In genomic region chr18:35355140-35355618, GRCh38 we compare ENCODE assay signal across 8 cellular contexts. TPM values are rescaled to one million over a fixed set of nuclear protein-coding genes. Genes with fewer than 3 reads are reported as not detected.
DNase-seq lines count a peak whose midpoint lies in the region; ATAC-seq and TF ChIP-seq lines count a peak whose summit lies in the region.

No MANE protein-coding gene starts in this region.

- peak; percentile 93 for ATAC-seq in GM21825 (IDR thresholded peaks at IDR 0.05; ENCODE audit: unreplicated experiment)

- no peaks in the 10 kb centered on the region for H3K36me3 ChIP-seq in ES-I3 (ENCODE audit: insufficient read depth, low read length)

- no peak overlapping the region for H3K27ac Mint-ChIP-seq in activated naive CD4-positive, alpha-beta T cell treated with anti-CD3 and anti-CD28 coated beads, Interleukin-2, amount 10 ng/mL, durations not matched to agents 7 days and 5 days
- peak overlapping the region; percentile 28 for H3K27ac Mint-ChIP-seq in osteocyte (ENCODE audit: unreplicated experiment)

- H3K4me1 ChIP-seq in ES-I3 (ENCODE audit: insufficient read depth, low read length), result peaks cover 9% of the 10 kb centered on the region; the same call in 1 of the 2 replicates

- peaks cover 3% of the 10 kb centered on the region for H3K36me3 Mint-ChIP-seq in activated naive CD4-positive, alpha-beta T cell treated with anti-CD3 and anti-CD28 coated beads, Interleukin-2, amount 10 ng/mL, durations not matched to agents 7 days and 5 days
- H3K36me3 Mint-ChIP-seq in osteocyte (ENCODE audit: unreplicated experiment), result no peaks in the 10 kb centered on the region

- H3K4me1 Mint-ChIP-seq in activated naive CD4-positive, alpha-beta T cell treated with anti-CD3 and anti-CD28 coated beads, Interleukin-2, amount 10 ng/mL, durations not matched to agents 7 days and 5 days, result no peaks in the 10 kb centered on the region
- H3K4me1 Mint-ChIP-seq in osteocyte (ENCODE audit: unreplicated experiment), result peaks cover 7% of the 10 kb centered on the region

- TF ChIP-seq CTCF in osteocyte (IDR thresholded peaks at IDR 0.05), result peak; percentile 85

- DNase-seq in LHCN-M2 (ENCODE audit: low read depth) (peak; percentile 88), SHP77 treated with DMSO at 0.1 percent for 48 hours (lab: John Stamatoyannopoulos, UW) (peak; percentile 89), glomerular visceral epithelial cell (ENCODE audit: extremely low spot score) (peak; percentile 53), osteocyte (ENCODE audit: extremely low spot score, unreplicated experiment) (peak; percentile 86), ureter (ENCODE audit: low spot score) (peak; percentile 78)
- DNase-seq in activated naive CD4-positive, alpha-beta T cell treated with anti-CD3 and anti-CD28 coated beads, Interleukin-2, amount 10 ng/mL, durations not matched to agents 7 days and 5 days, result peak; percentile 69

- no peaks in the 10 kb centered on the region for H3K27me3 Mint-ChIP-seq in activated naive CD4-positive, alpha-beta T cell treated with anti-CD3 and anti-CD28 coated beads, Interleukin-2, amount 10 ng/mL, durations not matched to agents 7 days and 5 days
- H3K27me3 Mint-ChIP-seq in osteocyte (ENCODE audit: unreplicated experiment), result peaks cover 6% of the 10 kb centered on the region

- H3K9ac ChIP-seq in ES-I3 (ENCODE audit: low read depth, low read length), result 0 out of 2 replicates have a peak overlapping the region, but pooled peaks have one; percentile 2

- H3K4me3 Mint-ChIP-seq in activated naive CD4-positive, alpha-beta T cell treated with anti-CD3 and anti-CD28 coated beads, Interleukin-2, amount 10 ng/mL, durations not matched to agents 7 days and 5 days, result no peak overlapping the region
- H3K4me3 Mint-ChIP-seq in osteocyte (ENCODE audit: unreplicated experiment), result peak overlapping the region; percentile 61

- peaks cover 15% of the 10 kb centered on the region for H3K9me3 Mint-ChIP-seq in activated naive CD4-positive, alpha-beta T cell treated with anti-CD3 and anti-CD28 coated beads, Interleukin-2, amount 10 ng/mL, durations not matched to agents 7 days and 5 days
- peaks cover 5% of the 10 kb centered on the region for H3K9me3 Mint-ChIP-seq in osteocyte (ENCODE audit: unreplicated experiment)

- CTCF ChIA-PET in activated naive CD4-positive, alpha-beta T cell treated with anti-CD3 and anti-CD28 coated beads, Interleukin-2, amount 10 ng/mL, durations not matched to agents 7 days and 5 days (lab: Charles Lee), result interaction anchor here (0.8 to 2.6 kb wide), 16 partner anchors 9 to 352 kb away, joined by 3 to 18 read pairs (median 3); partner anchors contain the start of genes ZNF24 and ZNF397

- H3K9me3 ChIP-seq in ES-I3 (ENCODE audit: control insufficient read depth, insufficient read depth, low read length), result peaks cover 28% of the 10 kb centered on the region

RNA-seq across cellular contexts. Expression of gene ZNF24, which starts 11.0 kb away (rescaled TPM):
- total RNA-seq in LHCN-M2 (2014; rRNA removed) (28.0 and 33.3 TPM in 2 replicates), osteocyte (42.5 and 43.2 TPM in 2 replicates), ureter (53.2 TPM)
- polyA plus RNA-seq in LHCN-M2 (2012), result 7.3 TPM

RNA-seq across cellular contexts. Expression of gene ZNF396, which starts 22.0 kb away (rescaled TPM):
- 0.19 and 0.69 TPM in 2 replicates for total RNA-seq in LHCN-M2 (2014; rRNA removed)
- polyA plus RNA-seq in LHCN-M2 (2012), result 0.66 TPM
- 1.9 and 2.2 TPM in 2 replicates for total RNA-seq in osteocyte
- 4.8 TPM for total RNA-seq in ureter

Comparison
In these comparisons a context has a peak if more than half of its experiments do, and no peak if none do; other contexts are left out.
1. Peak in every context shown above with its lines: DNase-seq and ATAC-seq.